ENCODE assay signal across 8 cellular contexts in the genomic region with DNA sequence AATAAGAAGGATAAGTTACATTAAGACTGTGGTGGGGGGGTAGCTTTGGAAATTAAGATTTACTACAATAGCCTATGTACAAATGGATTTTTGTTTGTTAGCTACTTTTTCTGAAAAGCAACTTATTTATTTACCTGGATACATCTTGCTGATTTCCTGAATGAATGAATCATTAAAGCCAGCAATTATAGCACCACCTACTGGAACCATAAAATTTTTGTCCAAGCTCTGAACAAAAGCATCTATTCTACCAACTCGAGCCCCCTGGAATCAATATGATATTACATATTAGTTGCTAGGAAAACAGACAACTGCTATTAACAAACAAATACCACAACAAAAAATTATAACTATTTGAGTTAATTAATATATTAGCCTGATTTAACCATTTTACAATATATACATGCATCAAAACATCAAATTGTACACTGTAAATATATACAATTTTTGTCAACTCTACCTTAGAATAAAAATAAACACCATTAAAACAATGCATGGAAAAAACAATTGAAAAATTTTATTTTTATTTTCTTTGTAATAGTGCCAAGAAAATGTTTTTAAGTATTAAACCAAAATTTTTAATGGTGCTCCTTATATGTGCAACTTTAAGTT. TPM values are rescaled to one million over a fixed set of nuclear protein-coding genes. Genes with fewer than 3 reads are reported as not detected.
DNase-seq lines count a peak whose midpoint lies in the region; ATAC-seq and TF ChIP-seq lines count a peak whose summit lies in the region.

No MANE protein-coding gene starts in this region.

- H3K27me3 ChIP-seq in SU-DHL-6 (ENCODE audit: low read length): no peaks in the 10 kb centered on the region

- H3K9me3 Mint-ChIP-seq in HFFc6 (no peaks in the 10 kb centered on the region), immature natural killer cell (no peaks in the 10 kb centered on the region)
- no peaks in the 10 kb centered on the region for H3K9me3 Mint-ChIP-seq in stimulated activated naive B cell treated with anti-CD40 and anti-IgM and Interleukin-4, amounts not matched to agents 10 μg/mL and 1 μg/mL and 100 μg/mL, for 72 hours

- no peak overlapping the region for H3K4me3 ChIP-seq in SU-DHL-6 (ENCODE audit: insufficient read depth, low read length, poor library complexity, severe bottlenecking)

- TF ChIP-seq CTCF in HFFc6 (IDR thresholded peaks at IDR 0.05) (peak; percentile 86), SU-DHL-6 (IDR thresholded peaks at IDR 0.05; ENCODE audit: insufficient read depth, low read length, poor library complexity, severe bottlenecking) (peak; percentile 56)

- no peaks in the 10 kb centered on the region for H3K79me2 ChIP-seq in SU-DHL-6 (ENCODE audit: insufficient read depth, low read length)

- H3K27me3 Mint-ChIP-seq in HFFc6 (ENCODE audit: insufficient read depth) (no peaks in the 10 kb centered on the region; the same call in 1 of the 2 replicates), immature natural killer cell (ENCODE audit: low read depth in 3 of 3) (no peaks in the 10 kb centered on the region)
- no peaks in the 10 kb centered on the region for H3K27me3 Mint-ChIP-seq in stimulated activated naive B cell treated with anti-CD40 and anti-IgM and Interleukin-4, amounts not matched to agents 10 μg/mL and 1 μg/mL and 100 μg/mL, for 72 hours

- H3K27ac Mint-ChIP-seq in HFFc6: no peak overlapping the region
- H3K27ac Mint-ChIP-seq in stimulated activated naive B cell treated with anti-CD40 and anti-IgM and Interleukin-4, amounts not matched to agents 10 μg/mL and 1 μg/mL and 100 μg/mL, for 72 hours: no peak overlapping the region
- no peak overlapping the region for H3K27ac Mint-ChIP-seq in immature natural killer cell

- no peak overlapping the region for H3K27ac ChIP-seq in SU-DHL-6 (ENCODE audit: low read depth, low read length)

- H3K9me3 ChIP-seq in SU-DHL-6 (ENCODE audit: insufficient read depth, low read length): no peaks in the 10 kb centered on the region

- DNase-seq in D341Med (ENCODE audit: low spot score): peak; percentile 47
- DNase-seq in HFFc6: peak; percentile 32
- DNase-seq in inferior parietal cortex (ENCODE audit: extremely low spot score): peak; percentile 72
- DNase-seq in stimulated activated naive B cell treated with anti-CD40 and anti-IgM and Interleukin-4, amounts not matched to agents 10 μg/mL and 1 μg/mL and 100 μg/mL, for 72 hours: no peak
- DNase-seq in immature natural killer cell: no peak

- H3K4me1 Mint-ChIP-seq in HFFc6 (ENCODE audit: low read depth) (no peaks in the 10 kb centered on the region), immature natural killer cell (peaks cover 0 to 8% of the 10 kb centered on the region in 2 donors)
- peaks cover 4 to 7% of the 10 kb centered on the region in 2 donors for H3K4me1 Mint-ChIP-seq in stimulated activated naive B cell treated with anti-CD40 and anti-IgM and Interleukin-4, amounts not matched to agents 10 μg/mL and 1 μg/mL and 100 μg/mL, for 72 hours

- H2AFZ ChIP-seq in SU-DHL-6 (ENCODE audit: low read depth, low read length, severe bottlenecking): no peak overlapping the region

- peaks cover 5% of the 10 kb centered on the region; the same call in 1 of the 2 replicates for H3K36me3 ChIP-seq in SU-DHL-6 (ENCODE audit: low read length)

- H3K36me3 Mint-ChIP-seq in HFFc6 (ENCODE audit: low read depth) (0 out of 2 replicates have a peak, but pooled peaks cover 5% of the 10 kb centered on the region), immature natural killer cell (peaks cover 10 to 14% (median 13%) of the 10 kb centered on the region in 3 donors)
- H3K36me3 Mint-ChIP-seq in stimulated activated naive B cell treated with anti-CD40 and anti-IgM and Interleukin-4, amounts not matched to agents 10 μg/mL and 1 μg/mL and 100 μg/mL, for 72 hours: peaks cover 21 to 24% of the 10 kb centered on the region in 2 donors

- H3K9me2 ChIP-seq in SU-DHL-6 (replicated peaks; ENCODE audit: insufficient read depth, low read length): no peaks in the 10 kb centered on the region

- no peak overlapping the region for H3K4me2 ChIP-seq in SU-DHL-6 (ENCODE audit: low read depth, low read length, poor library complexity, severe bottlenecking)

- H3K9ac ChIP-seq in SU-DHL-6 (ENCODE audit: low read length): no peak overlapping the region

- H3F3A ChIP-seq in SU-DHL-6 (ENCODE audit: insufficient read depth): peaks cover 5% of the 10 kb centered on the region; the same call in 1 of the 2 replicates

- no peaks in the 10 kb centered on the region for H4K20me1 ChIP-seq in SU-DHL-6 (ENCODE audit: low read depth, low read length)

- H3K4me3 Mint-ChIP-seq in HFFc6 (no peak overlapping the region), immature natural killer cell (no peak overlapping the region)
- no peak overlapping the region for H3K4me3 Mint-ChIP-seq in stimulated activated naive B cell treated with anti-CD40 and anti-IgM and Interleukin-4, amounts not matched to agents 10 μg/mL and 1 μg/mL and 100 μg/mL, for 72 hours

- ATAC-seq in stimulated activated naive B cell treated with anti-CD40 and anti-IgM and Interleukin-4, amounts not matched to agents 10 μg/mL and 1 μg/mL and 100 μg/mL, for 72 hours (replicated peaks): no peak
- ATAC-seq in HG02610 (IDR thresholded peaks at IDR 0.05; ENCODE audit: unreplicated experiment) (no peak), HG03280 (IDR thresholded peaks at IDR 0.05; ENCODE audit: unreplicated experiment) (no peak)

RNA-seq across cellular contexts. Expression of gene SEPSECS, which starts 15.3 kb away (rescaled TPM):
- total RNA-seq in HFFc6 (2021; fragmentation: NEBNext Ultra II Directional; extraction: Animal tissue kit (Norgen Biotek cat#: 25700)): 1 to 10 TPM; 4.5 to 6.2 (median 5.4) TPM
- polyA plus RNA-seq in immature natural killer cell: 1 to 10 TPM; 2.1 to 6.0 (median 4.6) TPM

Comparison
In these comparisons a context has a peak if more than half of its experiments do, and no peak if none do; other contexts are left out.
1. DNase-seq: peak in D341Med (single experiment), HFFc6 (single experiment) and inferior parietal cortex (single experiment); none in stimulated activated naive B cell treated with anti-CD40 and anti-IgM and Interleukin-4, amounts not matched to agents 10 μg/mL and 1 μg/mL and 100 μg/mL, for 72 hours (single experiment) and immature natural killer cell (0 of 3).